ENCODE assay signal across 10 cellular contexts in genomic region chr14:97058589-97058988, GRCh38.
"Had no signal": no experiment of that assay in that cellular context is flagged by ENCODE, and none has a peak within 500 bp of the region (broad histone marks: within the 10 kb centered on the region; RNA-seq: fewer than 3 reads in every experiment).

No MANE protein-coding gene starts in this region.

- FAIRE-seq: H1, H54, HepG2 had no signal

- DNase-seq: H9, HCEC 1CT, HFFc6 had no signal

- ATAC-seq: GM23338, HepG2 had no signal

- H3K9ac ChIP-seq: KMS-11 had no signal

- H3K4me3 ChIP-seq: GM23338 had no signal

- H3K27ac Mint-ChIP-seq: GM23338, H9, HFFc6, IgD-negative memory B cell had no signal

- H2AFZ ChIP-seq: GM23338 had no signal

- H3K4me3 Mint-ChIP-seq: GM23338, H9, HFFc6, IgD-negative memory B cell had no signal

- H3K9me3 Mint-ChIP-seq: GM23338 had no signal

- H3K4me2 ChIP-seq: GM23338, KMS-11 had no signal

- H3K4me1 Mint-ChIP-seq: IgD-negative memory B cell had no signal

- H3K27ac ChIP-seq: HL-60, KMS-11 had no signal
